Comparison of ENCODE assay signal across 14 cellular contexts in genomic region chr7:114832906-114833595, GRCh38.
A peak's percentile ranks its signal among the peaks of the same experiment; 100 is the strongest.
DNase-seq lines count a peak whose midpoint lies in the region; ATAC-seq and TF ChIP-seq lines count a peak whose summit lies in the region.
"Had no signal": no experiment of that assay in that cellular context is flagged by ENCODE, and none has a peak within 500 bp of the region (broad histone marks: within the 10 kb centered on the region; RNA-seq: fewer than 3 reads in every experiment).

No MANE protein-coding gene starts in this region.

- TF ChIP-seq CTCF in adrenal gland (IDR thresholded peaks at IDR 0.05) (no peak), type B pancreatic cell (conservative IDR thresholded peaks at IDR 0.05) (no peak)

- peaks cover 37% of the 10 kb centered on the region for H3K4me1 Mint-ChIP-seq in activated CD4-positive, alpha-beta memory T cell treated with anti-CD3 and anti-CD28 coated beads for 36 hours (ENCODE audit: low read depth)
- H3K4me1 Mint-ChIP-seq in type B pancreatic cell (ENCODE audit: unreplicated experiment), result no peaks in the 10 kb centered on the region
- H3K4me1 Mint-ChIP-seq: activated B cell treated with CpG ODN at 0.5 μM for 24 hours had no signal

- no peaks in the 10 kb centered on the region for H3K27me3 ChIP-seq in adrenal gland

- peak overlapping the region; percentile 90 for H3K27ac Mint-ChIP-seq in activated CD4-positive, alpha-beta memory T cell treated with anti-CD3 and anti-CD28 coated beads for 36 hours
- no peak overlapping the region for H3K27ac Mint-ChIP-seq in type B pancreatic cell
- H3K27ac Mint-ChIP-seq: activated B cell treated with CpG ODN at 0.5 μM for 24 hours had no signal

- peaks cover 5% of the 10 kb centered on the region for H3K9me3 Mint-ChIP-seq in activated CD4-positive, alpha-beta memory T cell treated with anti-CD3 and anti-CD28 coated beads for 36 hours
- no peaks in the 10 kb centered on the region for H3K9me3 Mint-ChIP-seq in type B pancreatic cell
- H3K9me3 Mint-ChIP-seq: activated B cell treated with CpG ODN at 0.5 μM for 24 hours had no signal

- H3K36me3 Mint-ChIP-seq in activated CD4-positive, alpha-beta memory T cell treated with anti-CD3 and anti-CD28 coated beads for 36 hours, result peaks cover 3% of the 10 kb centered on the region
- H3K36me3 Mint-ChIP-seq in type B pancreatic cell, result no peaks in the 10 kb centered on the region

- TF ChIP-seq POLR2A in adrenal gland (IDR thresholded peaks at IDR 0.05), result no peak

- H3K27me3 Mint-ChIP-seq in activated CD4-positive, alpha-beta memory T cell treated with anti-CD3 and anti-CD28 coated beads for 36 hours, result peaks cover 2% of the 10 kb centered on the region
- H3K27me3 Mint-ChIP-seq in type B pancreatic cell, result no peaks in the 10 kb centered on the region
- H3K27me3 Mint-ChIP-seq: activated B cell treated with CpG ODN at 0.5 μM for 24 hours had no signal

- WGBS in adrenal gland, 4 donors, result 65 to 72% (median 70%) methylated on average over 4 of the region's 4 CpGs

- H3K4me3 ChIP-seq in adrenal gland, result no peak overlapping the region

- peak overlapping the region; percentile 34 for H3K4me3 Mint-ChIP-seq in activated CD4-positive, alpha-beta memory T cell treated with anti-CD3 and anti-CD28 coated beads for 36 hours
- no peak overlapping the region for H3K4me3 Mint-ChIP-seq in type B pancreatic cell
- H3K4me3 Mint-ChIP-seq: activated B cell treated with CpG ODN at 0.5 μM for 24 hours had no signal

- POLR2A ChIA-PET in activated CD4-positive, alpha-beta memory T cell treated with anti-CD3 and anti-CD28 coated beads for 36 hours (lab: Charles Lee), result interaction anchor here (0.5 to 2.0 kb wide), 12 partner anchors 12 to 177 kb away, joined by 3 to 19 read pairs (median 4); no protein-coding TSS in a partner anchor
- POLR2A ChIA-PET in HEK293T (lab: Yijun Ruan, JAX), result no interaction called here

- H3K27ac ChIP-seq in adrenal gland, result no peak overlapping the region
- H3K27ac ChIP-seq: HL-60 had no signal

- H3K36me3 ChIP-seq in adrenal gland (replicated peaks in 1 of 2), result no peaks in the 10 kb centered on the region

- intact Hi-C loops in activated CD4-positive, alpha-beta memory T cell treated with anti-CD3 and anti-CD28 coated beads for 36 hours (cut with micrococcal nuclease), result loop anchor here (1.0 to 5.0 kb wide), 9 partner anchors 8 to 1384 kb away; no protein-coding TSS in a partner anchor
- intact Hi-C loops in adrenal gland (cut with DNase I), result no loop called here

- no peak for DNase-seq in activated CD4-positive, alpha-beta memory T cell treated with anti-CD3 and anti-CD28 coated beads for 36 hours
- DNase-seq in HEK293T (ENCODE audit: extremely low spot score), result no peak
- DNase-seq in adrenal gland, result no peak
- DNase-seq in activated effector memory CD4-positive, alpha-beta T cell treated with anti-CD3 and anti-CD28 coated beads, Interleukin-2, amount 50 U/mL, for 16 hours, result no peak
- DNase-seq in type B pancreatic cell (ENCODE audit: extremely low spot score, unreplicated experiment), result no peak
- DNase-seq: activated B cell treated with CpG ODN at 0.5 μM for 24 hours; DMS153; NCI-H1417; PC-3; stimulated activated naive CD4-positive, alpha-beta T cell had no signal

- no peaks in the 10 kb centered on the region for H3K9me3 ChIP-seq in adrenal gland (replicated peaks in 1 of 3)

- no peaks in the 10 kb centered on the region for H3K4me1 ChIP-seq in adrenal gland (replicated peaks in 1 of 2)

- CTCF ChIA-PET in activated CD4-positive, alpha-beta memory T cell treated with anti-CD3 and anti-CD28 coated beads for 36 hours (lab: Charles Lee), result interaction anchor here (0.6 to 1.7 kb wide), 3 partner anchors 9 to 34 kb away, joined by 3 to 8 read pairs (median 3); no protein-coding TSS in a partner anchor
- CTCF ChIA-PET in HEK293T (lab: Yijun Ruan, JAX), result no interaction called here

- ATAC-seq in GM18511 (IDR thresholded peaks at IDR 0.05; ENCODE audit: unreplicated experiment) (peak; percentile 95), GM19452 (IDR thresholded peaks at IDR 0.05; ENCODE audit: unreplicated experiment) (peak; percentile 94), HG02970 (IDR thresholded peaks at IDR 0.05; ENCODE audit: low FRiP score, unreplicated experiment) (peak; percentile 89)
- ATAC-seq: PC-3 had no signal

TF ChIP-seq in HEK293T, 16 proteins besides CTCF, POLR2A, EP300 and RAD21:
- TF ChIP-seq ZNF384 (IDR thresholded peaks at IDR 0.05), result no peak
- no peak for TF ChIP-seq ELF4 (IDR thresholded peaks at IDR 0.05)
- TF ChIP-seq BHLHE40 (IDR thresholded peaks at IDR 0.05; ENCODE audit: borderline replicate concordance), result no peak
- no peak for TF ChIP-seq SUZ12 (IDR thresholded peaks at IDR 0.05)
- no peak for TF ChIP-seq TARDBP (IDR thresholded peaks at IDR 0.05)
- no peak for TF ChIP-seq ARNT (IDR thresholded peaks at IDR 0.05)
- no peak for TF ChIP-seq HDGF (IDR thresholded peaks at IDR 0.05; ENCODE audit: borderline replicate concordance)
- TF ChIP-seq CTBP1 (IDR thresholded peaks at IDR 0.05; ENCODE audit: borderline replicate concordance), result no peak
- no peak for TF ChIP-seq NFRKB (IDR thresholded peaks at IDR 0.05)
- TF ChIP-seq LEF1 (IDR thresholded peaks at IDR 0.05; ENCODE audit: borderline replicate concordance), result no peak
- no peak for TF ChIP-seq FOXK2 (IDR thresholded peaks at IDR 0.05)
- TF ChIP-seq PKNOX1 (IDR thresholded peaks at IDR 0.05), result no peak
- no peak for TF ChIP-seq SP1 (IDR thresholded peaks at IDR 0.05)
- no peak for TF ChIP-seq L3MBTL2 (conservative IDR thresholded peaks at IDR 0.05)
- TF ChIP-seq FOXA1 (IDR thresholded peaks at IDR 0.05), result no peak
- no peak for TF ChIP-seq FOXM1 (IDR thresholded peaks at IDR 0.05; ENCODE audit: borderline replicate concordance)
